In the genomic region with DNA sequence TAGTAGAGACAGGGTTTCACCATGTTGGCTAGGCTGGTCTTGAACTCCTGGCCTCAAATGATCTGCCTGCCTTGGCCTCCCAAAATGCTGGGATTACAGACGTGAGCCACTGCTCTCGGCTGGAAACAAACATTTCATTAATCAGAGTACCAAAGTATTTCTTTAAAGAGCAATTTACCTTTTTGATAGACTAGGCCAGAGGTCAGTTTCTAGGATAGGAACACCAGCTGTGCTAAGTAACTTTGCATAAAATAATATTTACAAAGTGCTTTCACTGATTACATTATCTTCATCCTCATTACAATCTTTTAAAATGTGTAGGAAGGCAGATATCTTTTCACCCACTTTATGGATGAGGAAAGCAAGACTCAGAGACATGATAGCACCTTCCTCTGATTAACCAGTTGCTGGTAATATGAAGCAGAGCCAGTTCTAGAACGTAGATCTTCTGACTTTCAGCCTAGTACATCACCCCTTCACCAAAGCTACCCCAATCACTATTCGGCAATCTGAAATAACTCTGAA, we compare ENCODE assay signal across 1 cellular context.
A peak's percentile ranks its signal among the peaks of the same experiment; 100 is the strongest.
TF ChIP-seq lines count a peak whose summit lies in the region.

No MANE protein-coding gene starts in this region.

TF ChIP-seq in K562, 482 proteins besides CTCF, POLR2A, EP300 and RAD21 (continued from another document and continues in another):
- TF ChIP-seq, protein P1, sequence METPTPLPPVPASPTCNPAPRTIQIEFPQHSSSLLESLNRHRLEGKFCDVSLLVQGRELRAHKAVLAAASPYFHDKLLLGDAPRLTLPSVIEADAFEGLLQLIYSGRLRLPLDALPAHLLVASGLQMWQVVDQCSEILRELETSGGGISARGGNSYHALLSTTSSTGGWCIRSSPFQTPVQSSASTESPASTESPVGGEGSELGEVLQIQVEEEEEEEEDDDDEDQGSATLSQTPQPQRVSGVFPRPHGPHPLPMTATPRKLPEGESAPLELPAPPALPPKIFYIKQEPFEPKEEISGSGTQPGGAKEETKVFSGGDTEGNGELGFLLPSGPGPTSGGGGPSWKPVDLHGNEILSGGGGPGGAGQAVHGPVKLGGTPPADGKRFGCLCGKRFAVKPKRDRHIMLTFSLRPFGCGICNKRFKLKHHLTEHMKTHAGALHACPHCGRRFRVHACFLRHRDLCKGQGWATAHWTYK (CRISPR knock-in tag; IDR thresholded peaks at IDR 0.05), result no peak
- TF ChIP-seq, protein P2, sequence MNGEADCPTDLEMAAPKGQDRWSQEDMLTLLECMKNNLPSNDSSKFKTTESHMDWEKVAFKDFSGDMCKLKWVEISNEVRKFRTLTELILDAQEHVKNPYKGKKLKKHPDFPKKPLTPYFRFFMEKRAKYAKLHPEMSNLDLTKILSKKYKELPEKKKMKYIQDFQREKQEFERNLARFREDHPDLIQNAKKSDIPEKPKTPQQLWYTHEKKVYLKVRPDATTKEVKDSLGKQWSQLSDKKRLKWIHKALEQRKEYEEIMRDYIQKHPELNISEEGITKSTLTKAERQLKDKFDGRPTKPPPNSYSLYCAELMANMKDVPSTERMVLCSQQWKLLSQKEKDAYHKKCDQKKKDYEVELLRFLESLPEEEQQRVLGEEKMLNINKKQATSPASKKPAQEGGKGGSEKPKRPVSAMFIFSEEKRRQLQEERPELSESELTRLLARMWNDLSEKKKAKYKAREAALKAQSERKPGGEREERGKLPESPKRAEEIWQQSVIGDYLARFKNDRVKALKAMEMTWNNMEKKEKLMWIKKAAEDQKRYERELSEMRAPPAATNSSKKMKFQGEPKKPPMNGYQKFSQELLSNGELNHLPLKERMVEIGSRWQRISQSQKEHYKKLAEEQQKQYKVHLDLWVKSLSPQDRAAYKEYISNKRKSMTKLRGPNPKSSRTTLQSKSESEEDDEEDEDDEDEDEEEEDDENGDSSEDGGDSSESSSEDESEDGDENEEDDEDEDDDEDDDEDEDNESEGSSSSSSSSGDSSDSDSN (IDR thresholded peaks at IDR 0.05; ENCODE audit: borderline replicate concordance in 1 of 2, low read depth in 2 of 2, low read length in 2 of 2), result no peak
- TF ChIP-seq EGR1 (conservative IDR thresholded peaks at IDR 0.05) (no peak), NR2C1 (IDR thresholded peaks at IDR 0.05) (no peak), NR2C1 (tag; IDR thresholded peaks at IDR 0.05) (no peak), CBFA2T3 (IDR thresholded peaks at IDR 0.05) (peak; percentile 80), ZNF134 (CRISPR knock-in tag; conservative IDR thresholded peaks at IDR 0.05) (no peak), ZNF224 (CRISPR knock-in tag; IDR thresholded peaks at IDR 0.05) (no peak), ARID1B (IDR thresholded peaks at IDR 0.05) (peak; percentile 69), ZNF174 (CRISPR knock-in tag; IDR thresholded peaks at IDR 0.05) (no peak), CBFA2T2 (conservative IDR thresholded peaks at IDR 0.05) (peak; percentile 72), WHSC1 (IDR thresholded peaks at IDR 0.05; ENCODE audit: low read length) (no peak), TAL1 (IDR thresholded peaks at IDR 0.05) (peak; percentile 76), ESRRA (IDR thresholded peaks at IDR 0.05; ENCODE audit: borderline replicate concordance, low read depth) (no peak), ATF1 (CRISPR knock-in tag; IDR thresholded peaks at IDR 0.05) (no peak), ATF1 (tag; IDR thresholded peaks at IDR 0.05) (no peak), SNIP1 (IDR thresholded peaks at IDR 0.05; ENCODE audit: low read depth) (no peak), TCF3 (CRISPR knock-in tag; IDR thresholded peaks at IDR 0.05) (peak; percentile 66), PHB (CRISPR knock-in tag; IDR thresholded peaks at IDR 0.05) (no peak), SMARCE1 (IDR thresholded peaks at IDR 0.05) (no peak), ZNF253 (CRISPR knock-in tag; conservative IDR thresholded peaks at IDR 0.05) (no peak), ZNF707 (CRISPR knock-in tag; conservative IDR thresholded peaks at IDR 0.05) (no peak), SMARCB1 (IDR thresholded peaks at IDR 0.05; ENCODE audit: insufficient read length, low read depth) (no peak), POLR2AphosphoS5 (IDR thresholded peaks at IDR 0.05; ENCODE audit: control insufficient read depth, insufficient read depth, low read depth, low read length) (no peak), ATF7 (IDR thresholded peaks at IDR 0.05) (no peak), EHMT2 (IDR thresholded peaks at IDR 0.05) (no peak), GATA2 (CRISPR knock-in tag; IDR thresholded peaks at IDR 0.05) (no peak), ZNF184 (CRISPR knock-in tag; IDR thresholded peaks at IDR 0.05) (no peak), LEF1 (IDR thresholded peaks at IDR 0.05) (no peak), NCOA2 (IDR thresholded peaks at IDR 0.05; ENCODE audit: partially characterized antibody in 2 of 2) (no peak), EWSR1 (IDR thresholded peaks at IDR 0.05; ENCODE audit: borderline replicate concordance, low read depth, partially characterized antibody) (no peak), MTA3 (IDR thresholded peaks at IDR 0.05; ENCODE audit: borderline replicate concordance) (no peak), TAF9B (IDR thresholded peaks at IDR 0.05; ENCODE audit: partially characterized antibody) (no peak), ETV1 (tag; conservative IDR thresholded peaks at IDR 0.05; ENCODE audit: low read depth) (no peak), EZH2 (IDR thresholded peaks at IDR 0.05; ENCODE audit: borderline replicate concordance, low read depth, low read length) (no peak), ZNF589 (CRISPR knock-in tag; IDR thresholded peaks at IDR 0.05; ENCODE audit: low read depth) (no peak), FOXA1 (IDR thresholded peaks at IDR 0.05; ENCODE audit: borderline replicate concordance) (no peak), MTA2 (IDR thresholded peaks at IDR 0.05; ENCODE audit: low read depth) (peak; percentile 41), NONO (IDR thresholded peaks at IDR 0.05; ENCODE audit: low read depth in 2 of 2, low read length in 1 of 2) (no peak), RBM39 (optimal IDR thresholded peaks at IDR 0.05; ENCODE audit: low read depth, low read length) (no peak), PHF21A (IDR thresholded peaks at IDR 0.05; ENCODE audit: borderline replicate concordance, low read depth) (no peak), PML (IDR thresholded peaks at IDR 0.05; ENCODE audit: low read length) (no peak)
- TF ChIP-seq, protein P3, sequence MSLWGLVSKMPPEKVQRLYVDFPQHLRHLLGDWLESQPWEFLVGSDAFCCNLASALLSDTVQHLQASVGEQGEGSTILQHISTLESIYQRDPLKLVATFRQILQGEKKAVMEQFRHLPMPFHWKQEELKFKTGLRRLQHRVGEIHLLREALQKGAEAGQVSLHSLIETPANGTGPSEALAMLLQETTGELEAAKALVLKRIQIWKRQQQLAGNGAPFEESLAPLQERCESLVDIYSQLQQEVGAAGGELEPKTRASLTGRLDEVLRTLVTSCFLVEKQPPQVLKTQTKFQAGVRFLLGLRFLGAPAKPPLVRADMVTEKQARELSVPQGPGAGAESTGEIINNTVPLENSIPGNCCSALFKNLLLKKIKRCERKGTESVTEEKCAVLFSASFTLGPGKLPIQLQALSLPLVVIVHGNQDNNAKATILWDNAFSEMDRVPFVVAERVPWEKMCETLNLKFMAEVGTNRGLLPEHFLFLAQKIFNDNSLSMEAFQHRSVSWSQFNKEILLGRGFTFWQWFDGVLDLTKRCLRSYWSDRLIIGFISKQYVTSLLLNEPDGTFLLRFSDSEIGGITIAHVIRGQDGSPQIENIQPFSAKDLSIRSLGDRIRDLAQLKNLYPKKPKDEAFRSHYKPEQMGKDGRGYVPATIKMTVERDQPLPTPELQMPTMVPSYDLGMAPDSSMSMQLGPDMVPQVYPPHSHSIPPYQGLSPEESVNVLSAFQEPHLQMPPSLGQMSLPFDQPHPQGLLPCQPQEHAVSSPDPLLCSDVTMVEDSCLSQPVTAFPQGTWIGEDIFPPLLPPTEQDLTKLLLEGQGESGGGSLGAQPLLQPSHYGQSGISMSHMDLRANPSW (CRISPR knock-in tag; IDR thresholded peaks at IDR 0.05), result no peak
- TF ChIP-seq, protein P4, sequence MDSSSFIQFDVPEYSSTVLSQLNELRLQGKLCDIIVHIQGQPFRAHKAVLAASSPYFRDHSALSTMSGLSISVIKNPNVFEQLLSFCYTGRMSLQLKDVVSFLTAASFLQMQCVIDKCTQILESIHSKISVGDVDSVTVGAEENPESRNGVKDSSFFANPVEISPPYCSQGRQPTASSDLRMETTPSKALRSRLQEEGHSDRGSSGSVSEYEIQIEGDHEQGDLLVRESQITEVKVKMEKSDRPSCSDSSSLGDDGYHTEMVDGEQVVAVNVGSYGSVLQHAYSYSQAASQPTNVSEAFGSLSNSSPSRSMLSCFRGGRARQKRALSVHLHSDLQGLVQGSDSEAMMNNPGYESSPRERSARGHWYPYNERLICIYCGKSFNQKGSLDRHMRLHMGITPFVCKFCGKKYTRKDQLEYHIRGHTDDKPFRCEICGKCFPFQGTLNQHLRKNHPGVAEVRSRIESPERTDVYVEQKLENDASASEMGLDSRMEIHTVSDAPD (CRISPR knock-in tag; IDR thresholded peaks at IDR 0.05), result no peak
- TF ChIP-seq, protein P5, sequence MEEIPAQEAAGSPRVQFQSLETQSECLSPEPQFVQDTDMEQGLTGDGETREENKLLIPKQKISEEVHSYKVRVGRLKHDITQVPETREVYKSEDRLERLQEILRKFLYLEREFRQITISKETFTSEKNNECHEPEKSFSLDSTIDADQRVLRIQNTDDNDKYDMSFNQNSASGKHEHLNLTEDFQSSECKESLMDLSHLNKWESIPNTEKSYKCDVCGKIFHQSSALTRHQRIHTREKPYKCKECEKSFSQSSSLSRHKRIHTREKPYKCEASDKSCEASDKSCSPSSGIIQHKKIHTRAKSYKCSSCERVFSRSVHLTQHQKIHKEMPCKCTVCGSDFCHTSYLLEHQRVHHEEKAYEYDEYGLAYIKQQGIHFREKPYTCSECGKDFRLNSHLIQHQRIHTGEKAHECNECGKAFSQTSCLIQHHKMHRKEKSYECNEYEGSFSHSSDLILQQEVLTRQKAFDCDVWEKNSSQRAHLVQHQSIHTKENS (CRISPR knock-in tag; IDR thresholded peaks at IDR 0.05), result no peak
- TF ChIP-seq, protein P6, sequence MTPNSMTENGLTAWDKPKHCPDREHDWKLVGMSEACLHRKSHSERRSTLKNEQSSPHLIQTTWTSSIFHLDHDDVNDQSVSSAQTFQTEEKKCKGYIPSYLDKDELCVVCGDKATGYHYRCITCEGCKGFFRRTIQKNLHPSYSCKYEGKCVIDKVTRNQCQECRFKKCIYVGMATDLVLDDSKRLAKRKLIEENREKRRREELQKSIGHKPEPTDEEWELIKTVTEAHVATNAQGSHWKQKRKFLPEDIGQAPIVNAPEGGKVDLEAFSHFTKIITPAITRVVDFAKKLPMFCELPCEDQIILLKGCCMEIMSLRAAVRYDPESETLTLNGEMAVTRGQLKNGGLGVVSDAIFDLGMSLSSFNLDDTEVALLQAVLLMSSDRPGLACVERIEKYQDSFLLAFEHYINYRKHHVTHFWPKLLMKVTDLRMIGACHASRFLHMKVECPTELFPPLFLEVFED (CRISPR knock-in tag; conservative IDR thresholded peaks at IDR 0.05), result no peak
- TF ChIP-seq, protein P7, sequence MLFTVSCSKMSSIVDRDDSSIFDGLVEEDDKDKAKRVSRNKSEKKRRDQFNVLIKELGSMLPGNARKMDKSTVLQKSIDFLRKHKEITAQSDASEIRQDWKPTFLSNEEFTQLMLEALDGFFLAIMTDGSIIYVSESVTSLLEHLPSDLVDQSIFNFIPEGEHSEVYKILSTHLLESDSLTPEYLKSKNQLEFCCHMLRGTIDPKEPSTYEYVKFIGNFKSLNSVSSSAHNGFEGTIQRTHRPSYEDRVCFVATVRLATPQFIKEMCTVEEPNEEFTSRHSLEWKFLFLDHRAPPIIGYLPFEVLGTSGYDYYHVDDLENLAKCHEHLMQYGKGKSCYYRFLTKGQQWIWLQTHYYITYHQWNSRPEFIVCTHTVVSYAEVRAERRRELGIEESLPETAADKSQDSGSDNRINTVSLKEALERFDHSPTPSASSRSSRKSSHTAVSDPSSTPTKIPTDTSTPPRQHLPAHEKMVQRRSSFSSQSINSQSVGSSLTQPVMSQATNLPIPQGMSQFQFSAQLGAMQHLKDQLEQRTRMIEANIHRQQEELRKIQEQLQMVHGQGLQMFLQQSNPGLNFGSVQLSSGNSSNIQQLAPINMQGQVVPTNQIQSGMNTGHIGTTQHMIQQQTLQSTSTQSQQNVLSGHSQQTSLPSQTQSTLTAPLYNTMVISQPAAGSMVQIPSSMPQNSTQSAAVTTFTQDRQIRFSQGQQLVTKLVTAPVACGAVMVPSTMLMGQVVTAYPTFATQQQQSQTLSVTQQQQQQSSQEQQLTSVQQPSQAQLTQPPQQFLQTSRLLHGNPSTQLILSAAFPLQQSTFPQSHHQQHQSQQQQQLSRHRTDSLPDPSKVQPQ (CRISPR knock-in tag; IDR thresholded peaks at IDR 0.05; ENCODE audit: borderline replicate concordance), result no peak
- TF ChIP-seq, protein P8, sequence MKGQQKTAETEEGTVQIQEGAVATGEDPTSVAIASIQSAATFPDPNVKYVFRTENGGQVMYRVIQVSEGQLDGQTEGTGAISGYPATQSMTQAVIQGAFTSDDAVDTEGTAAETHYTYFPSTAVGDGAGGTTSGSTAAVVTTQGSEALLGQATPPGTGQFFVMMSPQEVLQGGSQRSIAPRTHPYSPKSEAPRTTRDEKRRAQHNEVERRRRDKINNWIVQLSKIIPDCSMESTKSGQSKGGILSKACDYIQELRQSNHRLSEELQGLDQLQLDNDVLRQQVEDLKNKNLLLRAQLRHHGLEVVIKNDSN (CRISPR knock-in tag; IDR thresholded peaks at IDR 0.05), result no peak
- TF ChIP-seq, protein P9, sequence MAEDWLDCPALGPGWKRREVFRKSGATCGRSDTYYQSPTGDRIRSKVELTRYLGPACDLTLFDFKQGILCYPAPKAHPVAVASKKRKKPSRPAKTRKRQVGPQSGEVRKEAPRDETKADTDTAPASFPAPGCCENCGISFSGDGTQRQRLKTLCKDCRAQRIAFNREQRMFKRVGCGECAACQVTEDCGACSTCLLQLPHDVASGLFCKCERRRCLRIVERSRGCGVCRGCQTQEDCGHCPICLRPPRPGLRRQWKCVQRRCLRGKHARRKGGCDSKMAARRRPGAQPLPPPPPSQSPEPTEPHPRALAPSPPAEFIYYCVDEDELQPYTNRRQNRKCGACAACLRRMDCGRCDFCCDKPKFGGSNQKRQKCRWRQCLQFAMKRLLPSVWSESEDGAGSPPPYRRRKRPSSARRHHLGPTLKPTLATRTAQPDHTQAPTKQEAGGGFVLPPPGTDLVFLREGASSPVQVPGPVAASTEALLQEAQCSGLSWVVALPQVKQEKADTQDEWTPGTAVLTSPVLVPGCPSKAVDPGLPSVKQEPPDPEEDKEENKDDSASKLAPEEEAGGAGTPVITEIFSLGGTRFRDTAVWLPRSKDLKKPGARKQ (CRISPR knock-in tag; IDR thresholded peaks at IDR 0.05), result no peak
- TF ChIP-seq, protein P10, sequence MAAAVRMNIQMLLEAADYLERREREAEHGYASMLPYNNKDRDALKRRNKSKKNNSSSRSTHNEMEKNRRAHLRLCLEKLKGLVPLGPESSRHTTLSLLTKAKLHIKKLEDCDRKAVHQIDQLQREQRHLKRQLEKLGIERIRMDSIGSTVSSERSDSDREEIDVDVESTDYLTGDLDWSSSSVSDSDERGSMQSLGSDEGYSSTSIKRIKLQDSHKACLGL (CRISPR knock-in tag; IDR thresholded peaks at IDR 0.05; ENCODE audit: borderline replicate concordance, poor library complexity, severe bottlenecking), result no peak
- TF ChIP-seq, protein P11, sequence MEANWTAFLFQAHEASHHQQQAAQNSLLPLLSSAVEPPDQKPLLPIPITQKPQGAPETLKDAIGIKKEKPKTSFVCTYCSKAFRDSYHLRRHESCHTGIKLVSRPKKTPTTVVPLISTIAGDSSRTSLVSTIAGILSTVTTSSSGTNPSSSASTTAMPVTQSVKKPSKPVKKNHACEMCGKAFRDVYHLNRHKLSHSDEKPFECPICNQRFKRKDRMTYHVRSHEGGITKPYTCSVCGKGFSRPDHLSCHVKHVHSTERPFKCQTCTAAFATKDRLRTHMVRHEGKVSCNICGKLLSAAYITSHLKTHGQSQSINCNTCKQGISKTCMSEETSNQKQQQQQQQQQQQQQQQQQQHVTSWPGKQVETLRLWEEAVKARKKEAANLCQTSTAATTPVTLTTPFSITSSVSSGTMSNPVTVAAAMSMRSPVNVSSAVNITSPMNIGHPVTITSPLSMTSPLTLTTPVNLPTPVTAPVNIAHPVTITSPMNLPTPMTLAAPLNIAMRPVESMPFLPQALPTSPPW (CRISPR knock-in tag; IDR thresholded peaks at IDR 0.05), result no peak
